Comparison of ENCODE assay signal across 10 cellular contexts in the genomic region with DNA sequence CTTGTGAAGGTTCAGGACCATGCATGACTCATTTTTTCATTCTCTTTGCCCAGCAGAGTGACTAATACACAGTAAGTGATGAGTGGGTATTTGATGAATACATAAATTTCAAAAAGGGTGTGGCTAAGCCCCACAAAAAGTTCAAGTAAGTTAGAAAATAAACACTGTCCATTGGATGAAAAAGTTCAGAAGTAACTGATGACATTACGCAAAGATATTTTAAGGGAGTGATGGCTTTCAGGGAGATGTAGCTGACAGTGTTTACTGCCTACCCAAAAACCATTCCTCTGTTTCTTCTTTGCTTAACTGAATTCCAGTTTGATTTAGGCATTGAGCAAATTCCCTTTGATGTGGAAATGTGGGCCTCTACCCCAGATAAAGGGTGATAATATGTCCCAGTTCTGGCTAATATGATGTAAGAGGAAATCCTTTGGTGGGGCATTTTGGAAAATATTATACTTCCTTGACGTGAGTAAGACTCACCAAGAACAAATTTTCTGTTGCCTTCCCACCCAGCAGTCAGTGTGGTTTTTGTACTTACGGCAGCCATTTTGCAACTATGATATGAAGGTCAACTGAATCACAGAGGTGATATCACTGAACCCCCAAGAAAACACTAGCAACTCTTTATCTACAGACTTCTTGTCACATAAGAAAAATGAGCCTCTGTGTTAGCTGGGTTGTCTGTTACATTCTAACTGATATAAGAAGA. TPM values are rescaled to one million over a fixed set of nuclear protein-coding genes. Genes with fewer than 3 reads are reported as not detected.
A peak's percentile ranks its signal among the peaks of the same experiment; 100 is the strongest.
DNase-seq lines count a peak whose midpoint lies in the region; ATAC-seq lines count a peak whose summit lies in the region.
"Had no signal": no experiment of that assay in that cellular context is flagged by ENCODE, and none has a peak within 500 bp of the region (broad histone marks: within the 10 kb centered on the region; RNA-seq: fewer than 3 reads in every experiment).

No MANE protein-coding gene starts in this region.

- peaks cover 9% of the 10 kb centered on the region for H3K4me1 ChIP-seq in CD8-positive, alpha-beta memory T cell (ENCODE audit: insufficient read depth, low read length)

- H3K36me3 ChIP-seq in CD8-positive, alpha-beta memory T cell (ENCODE audit: insufficient read depth, low read length): no peaks in the 10 kb centered on the region
- H3K36me3 ChIP-seq: gastrocnemius medialis had no signal

- H3K27me3 Mint-ChIP-seq in CD8-positive, alpha-beta memory T cell: peaks cover 5 to 10% of the 10 kb centered on the region in 2 donors
- H3K27me3 Mint-ChIP-seq in activated naive CD8-positive, alpha-beta T cell treated with anti-CD3 and anti-CD28 coated beads, Interleukin-2, amount 10 ng/mL, durations not matched to agents 7 days and 5 days: no peaks in the 10 kb centered on the region

- POLR2A ChIA-PET in CD8-positive, alpha-beta memory T cell (lab: Charles Lee): interaction anchor here (0.8 kb wide), 1 partner anchor 18 kb away, joined by 3 read pairs; no protein-coding TSS in a partner anchor
- POLR2A ChIA-PET in activated naive CD8-positive, alpha-beta T cell treated with anti-CD3 and anti-CD28 coated beads, Interleukin-2, amount 10 ng/mL, durations not matched to agents 7 days and 5 days (lab: Charles Lee): no interaction called here

- H3K9me3 Mint-ChIP-seq in CD8-positive, alpha-beta memory T cell: no peaks in the 10 kb centered on the region
- H3K9me3 Mint-ChIP-seq in activated naive CD8-positive, alpha-beta T cell treated with anti-CD3 and anti-CD28 coated beads, Interleukin-2, amount 10 ng/mL, durations not matched to agents 7 days and 5 days: no peaks in the 10 kb centered on the region

- CTCF ChIA-PET in CD8-positive, alpha-beta memory T cell (lab: Charles Lee): no interaction called here

- H3K36me3 Mint-ChIP-seq in CD8-positive, alpha-beta memory T cell: peaks cover 0 to 5% (median 0%) of the 10 kb centered on the region in 3 donors
- H3K36me3 Mint-ChIP-seq in activated naive CD8-positive, alpha-beta T cell treated with anti-CD3 and anti-CD28 coated beads, Interleukin-2, amount 10 ng/mL, durations not matched to agents 7 days and 5 days: peaks cover 4% of the 10 kb centered on the region

- peak; percentile 57 for ATAC-seq in activated naive CD8-positive, alpha-beta T cell treated with anti-CD3 and anti-CD28 coated beads, Interleukin-2, amount 10 ng/mL, durations not matched to agents 7 days and 5 days (ENCODE audit: low read depth)
- ATAC-seq in HG03095 (IDR thresholded peaks at IDR 0.05; ENCODE audit: unreplicated experiment) (no peak), HG02981 (IDR thresholded peaks at IDR 0.05; ENCODE audit: unreplicated experiment) (no peak)
- ATAC-seq: gastrocnemius medialis had no signal

- peak overlapping the region in 2 of 7 donors; percentile 5 to 62 for H3K4me3 Mint-ChIP-seq in CD8-positive, alpha-beta memory T cell
- peak overlapping the region; percentile 7 for H3K4me3 Mint-ChIP-seq in activated naive CD8-positive, alpha-beta T cell treated with anti-CD3 and anti-CD28 coated beads, Interleukin-2, amount 10 ng/mL, durations not matched to agents 7 days and 5 days

- H3K27ac ChIP-seq in CD8-positive, alpha-beta memory T cell (ENCODE audit: low read depth, low read length): no peak overlapping the region
- H3K27ac ChIP-seq: gastrocnemius medialis, SK-N-MC had no signal

- no peak overlapping the region for H3K4me3 ChIP-seq in CD8-positive, alpha-beta memory T cell (ENCODE audit: low read length)
- H3K4me3 ChIP-seq: gastrocnemius medialis, SK-N-MC had no signal

- H3K4me1 Mint-ChIP-seq in CD8-positive, alpha-beta memory T cell: peaks cover 18 to 51% (median 34%) of the 10 kb centered on the region in 3 donors
- H3K4me1 Mint-ChIP-seq in activated naive CD8-positive, alpha-beta T cell treated with anti-CD3 and anti-CD28 coated beads, Interleukin-2, amount 10 ng/mL, durations not matched to agents 7 days and 5 days: peaks cover 29% of the 10 kb centered on the region

- peak in 3 of 5 donors; percentile 9 to 68 (median 57) for DNase-seq in CD8-positive, alpha-beta memory T cell
- peak; percentile 31 for DNase-seq in NCI-H460 (ENCODE audit: extremely low read depth, low read depth)
- no peak for DNase-seq in activated naive CD8-positive, alpha-beta T cell treated with anti-CD3 and anti-CD28 coated beads, Interleukin-2, amount 10 ng/mL, durations not matched to agents 7 days and 5 days
- peak; percentile 47 to 81 for DNase-seq in lung microvascular endothelial cell (ENCODE audit: low read depth in 2 of 2)
- DNase-seq in mesenteric fat pad (ENCODE audit: low spot score): no peak
- no peak for DNase-seq in GM19238 (ENCODE audit: insufficient read length, low spot score)
- DNase-seq: gastrocnemius medialis had no signal

- H3K27me3 ChIP-seq in CD8-positive, alpha-beta memory T cell (ENCODE audit: insufficient read depth, low read length, poor library complexity, severe bottlenecking): no peaks in the 10 kb centered on the region

- peak overlapping the region; percentile 15 to 86 (median 73) for H3K27ac Mint-ChIP-seq in CD8-positive, alpha-beta memory T cell
- peak overlapping the region; percentile 70 for H3K27ac Mint-ChIP-seq in activated naive CD8-positive, alpha-beta T cell treated with anti-CD3 and anti-CD28 coated beads, Interleukin-2, amount 10 ng/mL, durations not matched to agents 7 days and 5 days

- H3K9me3 ChIP-seq in CD8-positive, alpha-beta memory T cell (ENCODE audit: low read length): no peaks in the 10 kb centered on the region
- H3K9me3 ChIP-seq: gastrocnemius medialis had no signal

RNA-seq across cellular contexts. Expression of gene EBLN1, which starts 29.0 kb away (rescaled TPM):
- total RNA-seq in CD8-positive, alpha-beta memory T cell: not detected
- not detected for polyA plus RNA-seq in CD8-positive, alpha-beta memory T cell
- total RNA-seq in NCI-H460 (2014; rRNA removed; shearing (Covaris generic)): not detected in 2 replicates
- polyA plus RNA-seq in NCI-H460 (2014; cell fraction: nucleus; rRNA removed): not detected in 2 replicates
- not detected for total RNA-seq in activated naive CD8-positive, alpha-beta T cell treated with anti-CD3 and anti-CD28 coated beads, Interleukin-2, amount 10 ng/mL, durations not matched to agents 7 days and 5 days
- total RNA-seq in lung microvascular endothelial cell (not detected in 2 replicates), mesenteric fat pad (not detected)
- total RNA-seq: gastrocnemius medialis had no signal

Comparison
In these comparisons a context has a peak if more than half of its experiments do, and no peak if none do; other contexts are left out.
1. DNase-seq: peak in CD8-positive, alpha-beta memory T cell (3 of 5), NCI-H460 (single experiment) and lung microvascular endothelial cell (2 of 2); none in activated naive CD8-positive, alpha-beta T cell treated with anti-CD3 and anti-CD28 coated beads, Interleukin-2, amount 10 ng/mL, durations not matched to agents 7 days and 5 days (single experiment), mesenteric fat pad (single experiment) and GM19238 (single experiment).